ENCODE assay signal across 11 cellular contexts in genomic region chr1:108719654-108720435, GRCh38. TPM values are rescaled to one million over a fixed set of nuclear protein-coding genes. Genes with fewer than 3 reads are reported as not detected.
A peak's percentile ranks its signal among the peaks of the same experiment; 100 is the strongest.
DNase-seq lines count a peak whose midpoint lies in the region; ATAC-seq, FAIRE-seq and TF ChIP-seq lines count a peak whose summit lies in the region.
"Had no signal": no experiment of that assay in that cellular context is flagged by ENCODE, and none has a peak within 500 bp of the region (broad histone marks: within the 10 kb centered on the region; RNA-seq: fewer than 3 reads in every experiment).

No MANE protein-coding gene starts in this region.

- H3K9me3 ChIP-seq in IMR-90 (ENCODE audit: control insufficient read depth, insufficient read depth, low read length) (no peaks in the 10 kb centered on the region), mesodermal cell (ENCODE audit: control insufficient read depth, low read length) (no peaks in the 10 kb centered on the region)
- H3K9me3 ChIP-seq in CD4-positive, alpha-beta memory T cell (ENCODE audit: control insufficient read depth in 1 of 2, low read length in 2 of 2) = no peaks in the 10 kb centered on the region
- H3K9me3 ChIP-seq: lower lobe of right lung had no signal

- peak overlapping the region; percentile 90 for H2BK120ac ChIP-seq in IMR-90 (ENCODE audit: low read depth, low read length)

- dilution Hi-C loops in IMR-90 (cut with HindIII; ENCODE audit: low sequenced_read_pairs, unreplicated experiment) = no loop called here

- peak overlapping the region; percentile 40 for H3K14ac ChIP-seq in IMR-90 (replicated peaks; ENCODE audit: low read depth, low read length)

- H4K5ac ChIP-seq in IMR-90 (ENCODE audit: low read depth, low read length) = peak overlapping the region; percentile 51; the same call in 1 of the 2 replicates

- peak overlapping the region; percentile 73 for H4K91ac ChIP-seq in IMR-90 (ENCODE audit: insufficient read depth, low read depth, low read length)

- H3K27ac Mint-ChIP-seq in CD4-positive, alpha-beta memory T cell = no peak overlapping the region
- H3K27ac Mint-ChIP-seq: T-helper 2 cell treated with Interferon-gamma antibody and Interleukin-4, amounts not matched to agents 5 μg/mL and 100 μg/mL, for 36 hours had no signal

- H2AK5ac ChIP-seq in IMR-90 (ENCODE audit: low read depth, low read length) = peak overlapping the region; percentile 78

- H3K27me3 Mint-ChIP-seq in CD4-positive, alpha-beta memory T cell = peaks cover 2 to 4% of the 10 kb centered on the region in 2 donors

- H3K36me3 Mint-ChIP-seq in CD4-positive, alpha-beta memory T cell = no peaks in the 10 kb centered on the region

- 0 out of 2 replicates have a peak, but pooled peaks cover 6% of the 10 kb centered on the region for H3K9me1 ChIP-seq in IMR-90 (ENCODE audit: insufficient read depth, low read length)

- H3K27ac ChIP-seq in IMR-90 (ENCODE audit: insufficient read depth, low read length) (peak overlapping the region; percentile 65), brain microvascular endothelial cell (peak overlapping the region; percentile 81), mesodermal cell (ENCODE audit: low read depth, low read length, severe bottlenecking) (peak overlapping the region; percentile 79)
- no peak overlapping the region for H3K27ac ChIP-seq in CD4-positive, alpha-beta memory T cell (ENCODE audit: low read depth, low read length)
- H3K27ac ChIP-seq: lower lobe of right lung had no signal

- H3K18ac ChIP-seq in IMR-90 (ENCODE audit: low read depth, low read length) = peak overlapping the region; percentile 67

- H4K20me1 ChIP-seq in IMR-90 (ENCODE audit: insufficient read depth, low read length) = no peaks in the 10 kb centered on the region

- TF ChIP-seq POLR2A in IMR-90 (IDR thresholded peaks at IDR 0.05; ENCODE audit: low read depth, low read length) = no peak
- TF ChIP-seq POLR2A in GM12891 (IDR thresholded peaks at IDR 0.05; ENCODE audit: low read depth, low read length) = no peak

- peak overlapping the region; percentile 23 for H3K23ac ChIP-seq in IMR-90 (ENCODE audit: low read depth, low read length)

- H4K8ac ChIP-seq in IMR-90 (ENCODE audit: low read depth in 2 of 2, low read length in 2 of 2) = peak overlapping the region; percentile 28 to 97

- peak overlapping the region; percentile 43; the same call in 1 of the 2 replicates for H3K4me2 ChIP-seq in IMR-90 (ENCODE audit: low read depth, low read length)

- no CpG with 5 or more reads among the region's 8 CpGs for WGBS in IMR-90 (ENCODE audit: extremely low coverage in 2 of 2, insufficient read length in 1 of 2), 2 experiments
- WGBS in mesodermal cell (ENCODE audit: insufficient coverage in 2 of 2), 2 experiments = 92 to 100% methylated on average over 2 to 3 of the region's 8 CpGs

- peaks cover 0 to 1% (median 0%) of the 10 kb centered on the region in 8 donors for H3K9me3 Mint-ChIP-seq in CD4-positive, alpha-beta memory T cell
- H3K9me3 Mint-ChIP-seq: T-helper 2 cell treated with Interferon-gamma antibody and Interleukin-4, amounts not matched to agents 5 μg/mL and 100 μg/mL, for 36 hours had no signal

- TF ChIP-seq RAD21 in IMR-90 (IDR thresholded peaks at IDR 0.05; ENCODE audit: low read length) = no peak

- peak overlapping the region; percentile 33; the same call in 1 of the 2 replicates for H3K56ac ChIP-seq in IMR-90 (ENCODE audit: extremely low read depth, insufficient read depth, low read length)

- H2AFZ ChIP-seq in IMR-90 (replicated peaks; ENCODE audit: low read length, poor library complexity) = peak overlapping the region; percentile 27

- no peak for FAIRE-seq in GM12891 (lab: Jason Lieb, UNC)

- BruUV-seq in IMR-90 (replicated peaks; lab: Mats Ljungman, UMichigan) = no TSS peak

- no peak overlapping the region for H3K4me3 Mint-ChIP-seq in CD4-positive, alpha-beta memory T cell
- H3K4me3 Mint-ChIP-seq: T-helper 2 cell treated with Interferon-gamma antibody and Interleukin-4, amounts not matched to agents 5 μg/mL and 100 μg/mL, for 36 hours had no signal

- H2BK5ac ChIP-seq in IMR-90 (ENCODE audit: low read depth, low read length, poor library complexity, severe bottlenecking) = peak overlapping the region; percentile 88

- POLR2A ChIA-PET in BJ (lab: Charles Lee) = interaction anchor here (0.6 kb wide), 1 partner anchor 75 kb away, joined by 4 read pairs; no protein-coding TSS in a partner anchor
- POLR2A ChIA-PET in IMR-90 (lab: Charles Lee; ENCODE audit: unreplicated experiment) = no interaction called here
- POLR2A ChIA-PET in CD4-positive, alpha-beta memory T cell (lab: Charles Lee; ENCODE audit: partially characterized antibody) = no interaction called here

- intact Hi-C loops in IMR-90 (cut with micrococcal nuclease) = no loop called here
- intact Hi-C loops in CD4-positive, alpha-beta memory T cell (cut with micrococcal nuclease) = no loop called here

- in situ Hi-C loops in IMR-90 (cut with MboI; ENCODE audit: low sequenced_read_pairs) (no loop called here), brain microvascular endothelial cell (cut with HindIII; ENCODE audit: low pct_ligation_motif_present, low sequenced_read_pairs) (no loop called here)

- no peak overlapping the region for H2AK9ac ChIP-seq in IMR-90 (replicated peaks; ENCODE audit: low read depth, low read length, poor library complexity)

- peak; percentile 43 for DNase-seq in BJ (ENCODE audit: low read depth)
- peak; percentile 90 for DNase-seq in IMR-90
- peak; percentile 95 for DNase-seq in brain microvascular endothelial cell
- no peak for DNase-seq in CD4-positive, alpha-beta memory T cell
- DNase-seq in GM12891 (ENCODE audit: insufficient read length, low spot score) = no peak
- DNase-seq: lower lobe of right lung, NCI-H1092 had no signal

- H2BK15ac ChIP-seq in IMR-90 (ENCODE audit: low read depth, low read length) = peak overlapping the region; percentile 73; the same call in 2 of the 3 replicates

- H3K27me3 ChIP-seq in BJ (ENCODE audit: control insufficient read depth, insufficient read depth, low read length) (no peaks in the 10 kb centered on the region), IMR-90 (ENCODE audit: control insufficient read depth, insufficient read depth, low read length) (no peaks in the 10 kb centered on the region), brain microvascular endothelial cell (replicated peaks) (no peaks in the 10 kb centered on the region)
- H3K27me3 ChIP-seq in CD4-positive, alpha-beta memory T cell (ENCODE audit: insufficient read depth, low read length) = no peaks in the 10 kb centered on the region

- H3K79me1 ChIP-seq in IMR-90 (ENCODE audit: low read depth in 1 of 2, low read length in 2 of 2) = no peaks in the 10 kb centered on the region; a peak in 1 of 4 replicates

- H3K4me1 ChIP-seq in IMR-90 (ENCODE audit: control insufficient read depth, insufficient read depth, low read length) = peaks cover 24% of the 10 kb centered on the region
- H3K4me1 ChIP-seq in mesodermal cell (ENCODE audit: control insufficient read depth, insufficient read depth, low read length, poor library complexity, severe bottlenecking) = peaks cover 7% of the 10 kb centered on the region
- no peaks in the 10 kb centered on the region for H3K4me1 ChIP-seq in CD4-positive, alpha-beta memory T cell (ENCODE audit: insufficient read depth, low read length)
- H3K4me1 ChIP-seq: lower lobe of right lung had no signal

- H3K4me3 ChIP-seq in BJ (ENCODE audit: low read depth, low read length) (no peak overlapping the region), IMR-90 (ENCODE audit: insufficient read depth, low read depth, low read length) (no peak overlapping the region), brain microvascular endothelial cell (ENCODE audit: low read depth, low read length) (no peak overlapping the region), mesodermal cell (ENCODE audit: extremely low read depth, insufficient read depth, low read length, poor library complexity, severe bottlenecking) (no peak overlapping the region)
- no peak overlapping the region for H3K4me3 ChIP-seq in CD4-positive, alpha-beta memory T cell (ENCODE audit: low read length in 2 of 2)
- H3K4me3 ChIP-seq: lower lobe of right lung had no signal

- H3K4me1 Mint-ChIP-seq in CD4-positive, alpha-beta memory T cell = no peaks in the 10 kb centered on the region

- no peak overlapping the region for H3K9ac ChIP-seq in IMR-90 (ENCODE audit: low read depth, low read length)

- peak overlapping the region; percentile 81 for H2BK20ac ChIP-seq in IMR-90 (ENCODE audit: low read depth, low read length)

- peak; percentile 76 for ATAC-seq in IMR-90 (ENCODE audit: low read depth)
- no peak for ATAC-seq in GM21526 (IDR thresholded peaks at IDR 0.05; ENCODE audit: low FRiP score, unreplicated experiment)
- ATAC-seq in HG02938 (IDR thresholded peaks at IDR 0.05; ENCODE audit: unreplicated experiment) = no peak
- ATAC-seq: lower lobe of right lung had no signal

- no peaks in the 10 kb centered on the region for H3K36me3 ChIP-seq in BJ (ENCODE audit: control insufficient read depth, insufficient read depth, low read length)
- no peaks in the 10 kb centered on the region for H3K36me3 ChIP-seq in IMR-90 (ENCODE audit: control insufficient read depth, insufficient read depth, low read length)
- H3K36me3 ChIP-seq in brain microvascular endothelial cell (replicated peaks) = no peaks in the 10 kb centered on the region
- no peaks in the 10 kb centered on the region for H3K36me3 ChIP-seq in mesodermal cell (ENCODE audit: control insufficient read depth, insufficient read depth, low read length)
- no peaks in the 10 kb centered on the region for H3K36me3 ChIP-seq in CD4-positive, alpha-beta memory T cell (ENCODE audit: insufficient read depth, low read length)
- H3K36me3 ChIP-seq: lower lobe of right lung had no signal

- CTCF ChIA-PET in BJ (lab: Yijun Ruan, JAX) = interaction anchor here (0.6 to 2.6 kb wide), 3 partner anchors 15 to 452 kb away, joined by 3 to 9 read pairs (median 3); partner anchors contain the start of gene PRPF38B
- CTCF ChIA-PET in IMR-90 (lab: Yijun Ruan, JAX) = interaction anchor here (0.7 to 0.9 kb wide), 2 partner anchors 11 to 15 kb away, joined by 4 read pairs; no protein-coding TSS in a partner anchor
- CTCF ChIA-PET in CD4-positive, alpha-beta memory T cell (lab: Charles Lee; ENCODE audit: partially characterized antibody) = interaction anchor here (1.0 to 1.9 kb wide), 2 partner anchors 27 to 179 kb away, joined by 4 read pairs; partner anchors contain the start of gene PRPF38B

- H3K4ac ChIP-seq in IMR-90 (ENCODE audit: low read depth, low read length) = peak overlapping the region; percentile 81

- TF ChIP-seq CTCF in BJ (IDR thresholded peaks at IDR 0.05; ENCODE audit: insufficient read depth, low read depth, low read length) (no peak), IMR-90 (conservative IDR thresholded peaks at IDR 0.05; ENCODE audit: low read depth, low read length) (no peak), brain microvascular endothelial cell (IDR thresholded peaks at IDR 0.05; ENCODE audit: low read depth, low read length, missing control alignments) (no peak)

RNA-seq across cellular contexts. Expression of gene FNDC7, which starts 7.1 kb away (rescaled TPM):
- polyA plus RNA-seq in BJ (2011; rRNA removed) = not detected in 2 replicates
- polyA minus RNA-seq in BJ (2011; rRNA and poly(A)+ RNA removed) = 0.09 TPM in 1 of 2 replicates, not detected in the other
- total RNA-seq in IMR-90 (2012; rRNA removed) = under 0.01 TPM in 1 of 2 replicates, not detected in the other
- polyA plus RNA-seq in IMR-90 (2012; rRNA removed) = 0.06 TPM in 1 of 2 replicates, not detected in the other
- 0.01 and 0.04 TPM in 2 replicates for polyA plus RNA-seq in IMR-90 (2012; cell fraction: cytosol; rRNA removed)
- 0.08 TPM in 2 replicates for polyA plus RNA-seq in IMR-90 (2012; cell fraction: nucleus; rRNA removed; ENCODE audit: low replicate concordance)
- polyA plus RNA-seq in mesodermal cell (2013, experiment 1 of 2) = 0.33 TPM
- polyA plus RNA-seq in mesodermal cell (2013, experiment 2 of 2) = not detected
- total RNA-seq in CD4-positive, alpha-beta memory T cell = under 1 TPM; 0.17 TPM
- under 1 TPM in 1 of 2 donors, not detected in 1; 0.10 TPM for polyA plus RNA-seq in CD4-positive, alpha-beta memory T cell
- polyA plus RNA-seq in GM12891 (2012; ENCODE audit: low read depth, missing spikeins) = not detected
- total RNA-seq: lower lobe of right lung had no signal

RNA-seq across cellular contexts. Expression of gene STXBP3, which starts 26.6 kb away (rescaled TPM):
- polyA plus RNA-seq in BJ (2011; rRNA removed) (10.8 and 25.0 TPM in 2 replicates), IMR-90 (2012; rRNA removed) (14.2 and 19.1 TPM in 2 replicates)
- polyA minus RNA-seq in BJ (2011; rRNA and poly(A)+ RNA removed) = 17.4 and 25.4 TPM in 2 replicates
- 19.7 and 38.3 TPM in 2 replicates for total RNA-seq in IMR-90 (2012; rRNA removed)
- polyA plus RNA-seq in IMR-90 (2012; cell fraction: cytosol; rRNA removed) = 2.3 and 4.0 TPM in 2 replicates
- polyA plus RNA-seq in IMR-90 (2012; cell fraction: nucleus; rRNA removed; ENCODE audit: low replicate concordance) = 13.0 and 19.9 TPM in 2 replicates
- polyA plus RNA-seq in mesodermal cell (2013, experiment 1 of 2) = 48.7 TPM
- polyA plus RNA-seq in mesodermal cell (2013, experiment 2 of 2) = 47.5 TPM
- 10 to 100 TPM; 90.9 to 92.5 TPM for total RNA-seq in CD4-positive, alpha-beta memory T cell
- polyA plus RNA-seq in CD4-positive, alpha-beta memory T cell = 10 to 100 TPM; 69.0 to 74.1 TPM
- 12.9 TPM for polyA plus RNA-seq in GM12891 (2012; ENCODE audit: low read depth, missing spikeins)

RNA-seq across cellular contexts. Expression of gene PRPF38B, which starts 27.7 kb away (rescaled TPM):
- polyA plus RNA-seq in BJ (2011; rRNA removed) (13.3 and 20.1 TPM in 2 replicates), IMR-90 (2012; rRNA removed) (15.5 and 19.3 TPM in 2 replicates)
- polyA minus RNA-seq in BJ (2011; rRNA and poly(A)+ RNA removed) = 8.4 and 9.7 TPM in 2 replicates
- total RNA-seq in IMR-90 (2012; rRNA removed) = 9.0 and 15.0 TPM in 2 replicates
- 3.9 and 6.9 TPM in 2 replicates for polyA plus RNA-seq in IMR-90 (2012; cell fraction: cytosol; rRNA removed)
- 35.6 and 60.1 TPM in 2 replicates for polyA plus RNA-seq in IMR-90 (2012; cell fraction: nucleus; rRNA removed; ENCODE audit: low replicate concordance)
- polyA plus RNA-seq in mesodermal cell (2013, experiment 1 of 2) = 28.4 TPM
- polyA plus RNA-seq in mesodermal cell (2013, experiment 2 of 2) = 37.3 TPM
- total RNA-seq in CD4-positive, alpha-beta memory T cell = 100 to 1,000 TPM; 124 to 126 TPM
- 10 to 100 TPM; 11.9 to 35.8 TPM for polyA plus RNA-seq in CD4-positive, alpha-beta memory T cell
- 30.9 TPM for polyA plus RNA-seq in GM12891 (2012; ENCODE audit: low read depth, missing spikeins)

RNA-seq across cellular contexts. Expression of gene HENMT1, which starts 59.0 kb away (rescaled TPM):
- polyA plus RNA-seq in BJ (2011; rRNA removed) = 2.2 and 3.9 TPM in 2 replicates
- 0.43 and 0.98 TPM in 2 replicates for polyA minus RNA-seq in BJ (2011; rRNA and poly(A)+ RNA removed)
- total RNA-seq in IMR-90 (2012; rRNA removed) = 0.28 and 0.54 TPM in 2 replicates
- 0.43 and 0.67 TPM in 2 replicates for polyA plus RNA-seq in IMR-90 (2012; rRNA removed)
- polyA plus RNA-seq in IMR-90 (2012; cell fraction: cytosol; rRNA removed) = 0.09 and 0.54 TPM in 2 replicates
- 0.09 and 0.69 TPM in 2 replicates for polyA plus RNA-seq in IMR-90 (2012; cell fraction: nucleus; rRNA removed; ENCODE audit: low replicate concordance)
- 2.1 TPM for polyA plus RNA-seq in mesodermal cell (2013, experiment 1 of 2)
- polyA plus RNA-seq in mesodermal cell (2013, experiment 2 of 2) = 1.5 TPM
- 10 to 100 TPM; 19.1 to 19.3 TPM for total RNA-seq in CD4-positive, alpha-beta memory T cell
- 10 to 100 TPM; 33.4 to 33.9 TPM for polyA plus RNA-seq in CD4-positive, alpha-beta memory T cell
- polyA plus RNA-seq in GM12891 (2012; ENCODE audit: low read depth, missing spikeins) = 6.8 TPM

Comparison
In these comparisons a context has a peak if more than half of its experiments do, and no peak if none do; other contexts are left out.
1. DNase-seq: peak in BJ (single experiment), IMR-90 (single experiment) and brain microvascular endothelial cell (single experiment); none in CD4-positive, alpha-beta memory T cell (0 of 5) and GM12891 (single experiment).